8 cellular contexts compared by ENCODE assay signal in the genomic region with DNA sequence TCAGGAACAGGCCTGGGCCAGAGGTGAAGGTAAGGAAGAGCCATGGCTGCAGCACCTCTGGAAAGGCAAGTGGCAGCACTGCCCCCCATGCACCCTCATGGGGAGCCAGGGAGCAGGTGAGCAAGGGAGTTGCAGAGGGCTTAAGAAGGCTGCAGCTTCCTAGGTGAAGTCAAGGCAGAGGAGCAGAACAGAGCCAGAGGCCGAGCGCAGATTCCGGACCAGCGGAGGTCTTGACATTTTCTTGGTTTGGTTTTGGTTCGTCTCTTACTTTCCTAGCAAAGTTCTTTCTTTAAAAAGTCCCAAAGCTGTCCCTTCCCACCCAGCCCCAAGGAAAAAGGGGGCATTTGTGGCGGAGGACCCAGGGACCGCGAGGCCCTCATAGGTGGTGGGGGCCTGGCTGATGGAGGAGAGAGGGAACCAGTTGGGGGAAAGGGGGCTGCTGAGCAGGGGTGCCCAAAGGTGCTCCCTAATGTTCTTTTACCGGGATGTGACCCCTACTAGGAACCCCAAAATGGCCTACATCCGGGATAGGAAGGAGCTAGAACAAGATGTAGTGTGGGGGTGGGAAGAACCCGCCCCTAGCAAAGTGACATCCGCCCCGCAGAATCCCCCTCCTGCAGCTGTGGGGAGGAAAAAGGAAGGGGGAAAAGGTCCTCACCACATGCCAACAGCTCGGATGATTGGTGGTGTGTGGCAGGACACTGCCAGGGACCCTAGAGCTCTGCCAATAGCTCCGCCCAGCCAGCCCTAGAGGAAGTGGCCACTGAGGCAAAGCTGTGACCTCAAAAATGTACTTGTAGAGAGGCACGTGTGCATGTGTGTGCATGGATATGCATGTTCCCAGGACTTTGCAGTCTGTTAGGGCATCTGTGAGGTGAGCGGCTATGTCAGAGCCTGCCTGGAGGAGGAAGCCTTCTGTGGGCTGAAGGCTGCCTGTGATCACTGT. TPM values are rescaled to one million over a fixed set of nuclear protein-coding genes. Genes with fewer than 3 reads are reported as not detected.
A peak's percentile ranks its signal among the peaks of the same experiment; 100 is the strongest.
DNase-seq lines count a peak whose midpoint lies in the region; ATAC-seq, FAIRE-seq and TF ChIP-seq lines count a peak whose summit lies in the region.

No MANE protein-coding gene starts in this region.

- peak overlapping the region; percentile 92 for H3K4me2 ChIP-seq in GM12878 (ENCODE audit: control insufficient read depth, insufficient read depth)

- H3K79me2 ChIP-seq in GM12878 (ENCODE audit: control insufficient read depth, insufficient read depth, low read length) = no peaks in the 10 kb centered on the region; the same call in 1 of the 2 replicates

- peak overlapping the region; percentile 64 for H3K9ac ChIP-seq in GM12878 (ENCODE audit: control insufficient read depth, insufficient read depth, low read length)

- FAIRE-seq in GM12878 (lab: Jason Lieb, UNC) = peak; percentile 88

- H3K9me3 ChIP-seq in GM12878 (replicated peaks; ENCODE audit: control insufficient read depth, insufficient read depth, low read length) = no peaks in the 10 kb centered on the region
- no peaks in the 10 kb centered on the region for H3K9me3 ChIP-seq in upper lobe of left lung

- peak overlapping the region; percentile 33 for H3K4me3 ChIP-seq in Jurkat, Clone E6-1 (ENCODE audit: low read length)
- H3K4me3 ChIP-seq in GM12878 (peak overlapping the region; percentile 0; the same call in 1 of the 2 replicates), upper lobe of left lung (no peak overlapping the region)

- peak overlapping the region; percentile 62 for H2AFZ ChIP-seq in GM12878 (ENCODE audit: control insufficient read depth, low read depth, low read length)

- POLR2A ChIA-PET in GM12878 (lab: Charles Lee) = interaction anchor here (0.5 to 6.6 kb wide), 15 partner anchors 13 to 210 kb away, joined by 3 to 85 read pairs (median 7); a partner anchor contains a TSS

- CTCF ChIA-PET in GM12878 (lab: Yijun Ruan, JAX) = interaction anchor here (0.9 to 9.0 kb wide), 15 partner anchors 8 to 207 kb away, joined by 4 to 101 read pairs (median 7); a partner anchor contains a TSS

- H4K20me1 ChIP-seq in GM12878 (ENCODE audit: control insufficient read depth, insufficient read depth) = no peaks in the 10 kb centered on the region

- RAD21 ChIA-PET in GM12878 (lab: Charles Lee; ENCODE audit: unreplicated experiment) = interaction anchor here (0.5 to 3.5 kb wide), 19 partner anchors 9 to 164 kb away, joined by 3 to 47 read pairs (median 6); a partner anchor contains a TSS

- no peaks in the 10 kb centered on the region; a peak in 1 of 4 replicates for H3K27me3 ChIP-seq in GM12878 (replicated peaks in 1 of 2; ENCODE audit: control insufficient read depth in 2 of 2, insufficient read depth in 2 of 2, low read length in 1 of 2)
- H3K27me3 ChIP-seq in upper lobe of left lung = no peaks in the 10 kb centered on the region

- H3K27ac ChIP-seq in GM12878 (ENCODE audit: control insufficient read depth, insufficient read depth) (peak overlapping the region; percentile 57), upper lobe of left lung (peak overlapping the region in 2 of 4 donors; percentile 61 to 72)

- H3K36me3 ChIP-seq in GM12878 (ENCODE audit: control insufficient read depth in 2 of 2, insufficient read depth in 2 of 2, low read length in 1 of 2) (no peaks in the 10 kb centered on the region), upper lobe of left lung (no peaks in the 10 kb centered on the region)

- 48% methylated on average over 17 of the region's 17 CpGs for WGBS in GM12878 (ENCODE audit: insufficient coverage, insufficient replicate concordance, low lambda C conversion rate, missing lambda C conversion rate)
- 78 to 82% methylated on average over 17 of the region's 17 CpGs for WGBS in upper lobe of left lung, 2 donors

- no peak for TF ChIP-seq RAD21 in GM12878 (IDR thresholded peaks at IDR 0.05; ENCODE audit: insufficient read depth, low read depth, low read length)

- SMC1A ChIA-PET in GM12878 (lab: Charles Lee; ENCODE audit: uncharacterized antibody, unreplicated experiment) = interaction anchor here (1.1 to 3.0 kb wide), 17 partner anchors 8 to 129 kb away, joined by 3 to 36 read pairs (median 7); a partner anchor contains a TSS

- TF ChIP-seq POLR2A in GM12878 (IDR thresholded peaks at IDR 0.05; ENCODE audit: low read depth, low read length) (no peak), upper lobe of left lung (IDR thresholded peaks at IDR 0.05) (peak in 1 of 4 donors; percentile 68)

- intact Hi-C loops in GM12878 (cut with micrococcal nuclease; ENCODE audit: unreplicated experiment) = no loop called here

- TF ChIP-seq EP300 in GM12878 (IDR thresholded peaks at IDR 0.05; ENCODE audit: borderline replicate concordance in 1 of 2, control insufficient read depth in 1 of 2, low read depth in 2 of 2, low read length in 2 of 2) (0 out of 4 replicates have a peak, but pooled peaks have one; percentile 12 to 36), upper lobe of left lung (IDR thresholded peaks at IDR 0.05) (peak in 2 of 4 donors; percentile 73 to 78)

- peaks cover 44% of the 10 kb centered on the region for H3K4me1 ChIP-seq in GM12878 (ENCODE audit: control insufficient read depth, insufficient read depth, low read length)
- peaks cover 14 to 25% (median 18%) of the 10 kb centered on the region in 4 donors for H3K4me1 ChIP-seq in upper lobe of left lung

- ATAC-seq in GM21367 (IDR thresholded peaks at IDR 0.05; ENCODE audit: unreplicated experiment) = peak; percentile 35
- peak; percentile 76 for ATAC-seq in GM12878
- peak; percentile 28 to 34 for ATAC-seq in upper lobe of left lung (ENCODE audit: low FRiP score in 2 of 2)

- TF ChIP-seq CTCF in GM12878 (IDR thresholded peaks at IDR 0.05 in 2 of 3, conservative IDR thresholded peaks at IDR 0.05 in 1 of 3; ENCODE audit: control insufficient read depth in 2 of 3, extremely low read depth in 1 of 3, insufficient read depth in 1 of 3, low read depth in 3 of 3, low read length in 3 of 3) = no peak
- TF ChIP-seq CTCF in upper lobe of left lung (IDR thresholded peaks at IDR 0.05) = no peak

- peak; percentile 97 for DNase-seq in GF-D8 (lab: John Stamatoyannopoulos, UW)
- peak; percentile 96 for DNase-seq in Jurkat, Clone E6-1 (ENCODE audit: low read depth, low spot score)
- DNase-seq in GM12878 (ENCODE audit: low read depth, low spot score) = peak; percentile 74
- DNase-seq in upper lobe of left lung = peak in 1 of 2 donors; percentile 79
- DNase-seq in DMS153 treated with DMSO at 0.1 percent for 48 hours (lab: John Stamatoyannopoulos, UW; ENCODE audit: unreplicated experiment) = no peak
- DNase-seq in occipital lobe (lab: John Stamatoyannopoulos, UW) = no peak
- no peak for DNase-seq in NCI-H1417 treated with DMSO at 0.1 percent for 48 hours (lab: John Stamatoyannopoulos, UW)

- in situ Hi-C loops in GM12878 (cut with MboI) = no loop called here

- no TSS peak for BruUV-seq in GM12878 (replicated peaks; lab: Mats Ljungman, UMichigan)

RNA-seq across cellular contexts. Expression of a gene that starts 0.9 kb away (rescaled TPM):
- 37.0 TPM for polyA plus RNA-seq in Jurkat, Clone E6-1 (2012; ENCODE audit: insufficient read depth, insufficient read length)
- total RNA-seq in GM12878 (2013; cell fraction: nucleolus; rRNA removed) = 13.9 and 16.8 TPM in 2 replicates
- total RNA-seq in GM12878 (2014; rRNA removed) (12.2 and 14.2 TPM in 2 replicates), GM12878 (2014; rRNA removed; fragmentation: Illumina TruSeq; extraction: Trizol) (5.8 and 7.0 TPM in 2 replicates), GM12878 (2021) (8.9 and 9.0 TPM in 2 replicates), upper lobe of left lung (10 to 100 TPM in 2 of 6 donors, 1 to 10 TPM in 4; 2.5 to 44.0 (median 7.2) TPM), occipital lobe (0.47 TPM)
- polyA plus RNA-seq in GM12878 (2011; ENCODE audit: low read depth) = 12.2 TPM
- polyA plus RNA-seq in GM12878 (2011; rRNA removed) (3.0 and 3.1 TPM in 2 replicates), GM12878 (2014; fragmentation: Illumina TruSeq; extraction: Trizol) (6.6 and 8.4 TPM in 2 replicates), GM12878 (2014; fragmentation: Nextera tagmentation; extraction: Ambion mirVana) (1 to 10 TPM; 2.1 to 2.3 TPM), GM12878 (2014; rRNA removed) (8.9 and 12.0 TPM in 2 replicates), GM12878 (2016; fragmentation: Nextera tagmentation; extraction: Ambion mirVana) (1 to 10 TPM; 2.8 to 2.9 TPM)
- 2.3 and 2.9 TPM in 2 replicates for polyA plus RNA-seq in GM12878 (2011; cell fraction: cytosol; rRNA removed)
- polyA plus RNA-seq in GM12878 (2011; cell fraction: nucleus; rRNA removed) = 12.6 and 15.4 TPM in 2 replicates
- polyA plus RNA-seq in GM12878 (2012) = 10.2 and 16.4 TPM in 2 replicates
- 2.6 and 6.9 TPM in 2 replicates for polyA minus RNA-seq in GM12878 (2011; rRNA and poly(A)+ RNA removed)
- polyA minus RNA-seq in GM12878 (2011; cell fraction: cytosol; rRNA and poly(A)+ RNA removed) = 0.80 TPM in 1 of 2 replicates, not detected in the other
- 5.7 and 6.7 TPM in 2 replicates for polyA minus RNA-seq in GM12878 (2011; cell fraction: nucleus; rRNA and poly(A)+ RNA removed)

RNA-seq across cellular contexts. Expression of a gene that starts 14.1 kb away (rescaled TPM):
- polyA plus RNA-seq in Jurkat, Clone E6-1 (2012; ENCODE audit: insufficient read depth, insufficient read length) = 47.4 TPM
- 11.7 and 19.4 TPM in 2 replicates for total RNA-seq in GM12878 (2013; cell fraction: nucleolus; rRNA removed)
- 7.9 and 8.2 TPM in 2 replicates for total RNA-seq in GM12878 (2014; rRNA removed)
- total RNA-seq in GM12878 (2014; rRNA removed; fragmentation: Illumina TruSeq; extraction: Trizol) = 4.6 and 4.9 TPM in 2 replicates
- 19.1 and 19.5 TPM in 2 replicates for total RNA-seq in GM12878 (2021)
- 10.4 TPM for polyA plus RNA-seq in GM12878 (2011; ENCODE audit: low read depth)
- 7.2 and 9.9 TPM in 2 replicates for polyA plus RNA-seq in GM12878 (2011; rRNA removed)
- polyA plus RNA-seq in GM12878 (2011; cell fraction: cytosol; rRNA removed) = 13.1 and 13.2 TPM in 2 replicates
- 48.8 and 64.5 TPM in 2 replicates for polyA plus RNA-seq in GM12878 (2011; cell fraction: nucleus; rRNA removed)
- polyA plus RNA-seq in GM12878 (2012) = 14.4 and 28.1 TPM in 2 replicates
- polyA plus RNA-seq in GM12878 (2014; fragmentation: Illumina TruSeq; extraction: Trizol) = 6.1 and 9.1 TPM in 2 replicates
- under 1 TPM in 1 of 2 experiments, not detected in 1; 0.16 TPM for polyA plus RNA-seq in GM12878 (2014; fragmentation: Nextera tagmentation; extraction: Ambion mirVana)
- polyA plus RNA-seq in GM12878 (2014; rRNA removed) = 13.0 and 14.3 TPM in 2 replicates
- 1 to 10 TPM in 1 of 2 experiments, under 1 TPM in 1; 0.88 to 2.9 TPM for polyA plus RNA-seq in GM12878 (2016; fragmentation: Nextera tagmentation; extraction: Ambion mirVana)
- polyA minus RNA-seq in GM12878 (2011; rRNA and poly(A)+ RNA removed) = 12.7 and 12.9 TPM in 2 replicates
- polyA minus RNA-seq in GM12878 (2011; cell fraction: cytosol; rRNA and poly(A)+ RNA removed) = 5.1 and 7.7 TPM in 2 replicates
- polyA minus RNA-seq in GM12878 (2011; cell fraction: nucleus; rRNA and poly(A)+ RNA removed) = 14.7 and 30.0 TPM in 2 replicates
- total RNA-seq in upper lobe of left lung = 10 to 100 TPM; 36.9 to 61.9 (median 43.6) TPM
- 11.7 TPM for total RNA-seq in occipital lobe

RNA-seq across cellular contexts. Expression of a gene that starts 31.6 kb away (rescaled TPM):
- polyA plus RNA-seq in Jurkat, Clone E6-1 (2012; ENCODE audit: insufficient read depth, insufficient read length) = 230 TPM
- total RNA-seq in GM12878 (2013; cell fraction: nucleolus; rRNA removed) = 31.5 and 33.0 TPM in 2 replicates
- total RNA-seq in GM12878 (2014; rRNA removed) = 115 and 119 TPM in 2 replicates
- 55.0 and 55.6 TPM in 2 replicates for total RNA-seq in GM12878 (2014; rRNA removed; fragmentation: Illumina TruSeq; extraction: Trizol)
- 83.3 and 84.9 TPM in 2 replicates for total RNA-seq in GM12878 (2021)
- 38.2 TPM for polyA plus RNA-seq in GM12878 (2011; ENCODE audit: low read depth)
- polyA plus RNA-seq in GM12878 (2011; rRNA removed) = 20.1 and 29.1 TPM in 2 replicates
- 42.7 and 45.9 TPM in 2 replicates for polyA plus RNA-seq in GM12878 (2011; cell fraction: cytosol; rRNA removed)
- polyA plus RNA-seq in GM12878 (2011; cell fraction: nucleus; rRNA removed) = 16.1 and 23.4 TPM in 2 replicates
- polyA plus RNA-seq in GM12878 (2012) = 88.6 and 91.7 TPM in 2 replicates
- polyA plus RNA-seq in GM12878 (2014; fragmentation: Illumina TruSeq; extraction: Trizol) = 26.3 and 44.9 TPM in 2 replicates
- polyA plus RNA-seq in GM12878 (2014; fragmentation: Nextera tagmentation; extraction: Ambion mirVana) = 10 to 100 TPM in 1 of 2 experiments, under 1 TPM in 1; 0.97 to 12.1 TPM
- polyA plus RNA-seq in GM12878 (2014; rRNA removed) = 137 and 147 TPM in 2 replicates
- polyA plus RNA-seq in GM12878 (2016; fragmentation: Nextera tagmentation; extraction: Ambion mirVana) = 10 to 100 TPM; 63.8 to 77.8 TPM
- polyA minus RNA-seq in GM12878 (2011; rRNA and poly(A)+ RNA removed) = 5.4 and 16.1 TPM in 2 replicates
- polyA minus RNA-seq in GM12878 (2011; cell fraction: cytosol; rRNA and poly(A)+ RNA removed) = 3.6 and 8.9 TPM in 2 replicates
- polyA minus RNA-seq in GM12878 (2011; cell fraction: nucleus; rRNA and poly(A)+ RNA removed) = 4.1 and 5.0 TPM in 2 replicates
- total RNA-seq in upper lobe of left lung = 1 to 10 TPM in 5 of 6 donors, not detected in 1; 1.1 to 3.1 (median 1.8) TPM
- total RNA-seq in occipital lobe = not detected

RNA-seq across cellular contexts. Expression of a gene that starts 38.7 kb away (rescaled TPM):
- not detected for polyA plus RNA-seq in Jurkat, Clone E6-1 (2012; ENCODE audit: insufficient read depth, insufficient read length)
- total RNA-seq in GM12878 (2013; cell fraction: nucleolus; rRNA removed) = 15,728 and 37,247 TPM in 2 replicates
- total RNA-seq in GM12878 (2014; rRNA removed) (34,892 and 42,450 TPM in 2 replicates), GM12878 (2014; rRNA removed; fragmentation: Illumina TruSeq; extraction: Trizol) (6,746 and 12,076 TPM in 2 replicates), GM12878 (2021) (18,533 and 18,901 TPM in 2 replicates), upper lobe of left lung (over 10,000 TPM in 2 of 6 donors, 1,000 to 10,000 TPM in 3, 100 to 1,000 TPM in 1; 886 to 22,003 (median 3,451) TPM), occipital lobe (159,856 TPM)
- polyA plus RNA-seq in GM12878 (2011; ENCODE audit: low read depth) = not detected
- polyA plus RNA-seq in GM12878 (2011; rRNA removed) (3.8 and 12.0 TPM in 2 replicates), GM12878 (2014; fragmentation: Illumina TruSeq; extraction: Trizol) (not detected in 2 replicates), GM12878 (2014; fragmentation: Nextera tagmentation; extraction: Ambion mirVana) (not detected), GM12878 (2014; rRNA removed) (760 and 1,065 TPM in 2 replicates), GM12878 (2016; fragmentation: Nextera tagmentation; extraction: Ambion mirVana) (10 to 100 TPM in 1 of 2 experiments, not detected in 1; 13.3 TPM)
- 152 TPM in 1 of 2 replicates, not detected in the other for polyA plus RNA-seq in GM12878 (2011; cell fraction: cytosol; rRNA removed)
- 4,598 and 4,771 TPM in 2 replicates for polyA plus RNA-seq in GM12878 (2011; cell fraction: nucleus; rRNA removed)
- 62.9 TPM in 1 of 2 replicates, not detected in the other for polyA plus RNA-seq in GM12878 (2012)
- polyA minus RNA-seq in GM12878 (2011; rRNA and poly(A)+ RNA removed) = 9,902 and 51,214 TPM in 2 replicates
- 10,750 and 21,317 TPM in 2 replicates for polyA minus RNA-seq in GM12878 (2011; cell fraction: cytosol; rRNA and poly(A)+ RNA removed)
- polyA minus RNA-seq in GM12878 (2011; cell fraction: nucleus; rRNA and poly(A)+ RNA removed) = 140,969 and 152,974 TPM in 2 replicates

RNA-seq across cellular contexts. Expression of a gene that starts 39.0 kb away (rescaled TPM):
- 38.7 TPM for polyA plus RNA-seq in Jurkat, Clone E6-1 (2012; ENCODE audit: insufficient read depth, insufficient read length)
- 6.3 and 7.0 TPM in 2 replicates for total RNA-seq in GM12878 (2013; cell fraction: nucleolus; rRNA removed)
- total RNA-seq in GM12878 (2014; rRNA removed) (9.4 and 13.2 TPM in 2 replicates), GM12878 (2014; rRNA removed; fragmentation: Illumina TruSeq; extraction: Trizol) (6.2 and 6.3 TPM in 2 replicates), GM12878 (2021) (10.6 and 11.8 TPM in 2 replicates), upper lobe of left lung (10 to 100 TPM; 17.8 to 49.4 (median 35.1) TPM), occipital lobe (10.5 TPM)
- 4.9 TPM for polyA plus RNA-seq in GM12878 (2011; ENCODE audit: low read depth)
- polyA plus RNA-seq in GM12878 (2011; rRNA removed) (8.6 and 10.5 TPM in 2 replicates), GM12878 (2014; fragmentation: Illumina TruSeq; extraction: Trizol) (5.9 and 6.7 TPM in 2 replicates), GM12878 (2014; fragmentation: Nextera tagmentation; extraction: Ambion mirVana) (under 1 TPM; 0.19 to 0.90 TPM), GM12878 (2014; rRNA removed) (14.3 and 16.0 TPM in 2 replicates), GM12878 (2016; fragmentation: Nextera tagmentation; extraction: Ambion mirVana) (10 to 100 TPM; 15.6 to 18.3 TPM)
- polyA plus RNA-seq in GM12878 (2011; cell fraction: cytosol; rRNA removed) = 8.7 and 13.0 TPM in 2 replicates
- polyA plus RNA-seq in GM12878 (2011; cell fraction: nucleus; rRNA removed) = 9.3 and 11.8 TPM in 2 replicates
- 11.4 and 12.6 TPM in 2 replicates for polyA plus RNA-seq in GM12878 (2012)
- 3.4 and 6.7 TPM in 2 replicates for polyA minus RNA-seq in GM12878 (2011; rRNA and poly(A)+ RNA removed)
- polyA minus RNA-seq in GM12878 (2011; cell fraction: cytosol; rRNA and poly(A)+ RNA removed) = 2.3 and 3.1 TPM in 2 replicates
- 2.8 and 4.1 TPM in 2 replicates for polyA minus RNA-seq in GM12878 (2011; cell fraction: nucleus; rRNA and poly(A)+ RNA removed)

Comparison
In these comparisons a context has a peak if more than half of its experiments do, and no peak if none do; other contexts are left out.
1. DNase-seq: peak in GF-D8 (single experiment), Jurkat, Clone E6-1 (single experiment) and GM12878 (single experiment); none in DMS153 treated with DMSO at 0.1 percent for 48 hours (single experiment), occipital lobe (single experiment) and NCI-H1417 treated with DMSO at 0.1 percent for 48 hours (single experiment).
2. H3K4me3 ChIP-seq: peak in Jurkat, Clone E6-1 (single experiment) and GM12878 (single experiment); none in upper lobe of left lung (0 of 4).
3. RNA of a gene that starts 31.6 kb away (total RNA-seq): 31.5 to 119 TPM in GM12878; 1.1 to 3.1 TPM in upper lobe of left lung and not detected in occipital lobe (single experiment); every median in the first group is over 4 times any median in the second.
4. Peak in every context shown above with its lines, with median percentiles within 50 percentile points of each other: ATAC-seq.